25 cellular contexts compared by ENCODE assay signal in the genomic region with DNA sequence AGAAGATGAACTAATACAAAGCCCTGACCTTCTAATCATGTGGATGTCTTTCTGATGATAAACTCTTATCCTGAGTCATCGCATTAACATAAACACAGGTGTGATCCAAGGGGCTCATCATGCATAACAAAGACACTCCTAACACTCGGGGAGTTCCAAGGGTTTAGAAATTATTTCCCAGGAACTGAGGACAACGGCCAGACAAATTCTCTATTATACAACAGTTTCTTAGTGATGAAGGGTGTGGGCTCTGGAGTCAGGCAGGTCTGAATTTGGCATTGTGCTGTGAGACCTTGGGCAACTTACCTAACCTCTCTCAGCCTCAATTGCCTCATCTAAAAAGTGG. TPM values are rescaled to one million over a fixed set of nuclear protein-coding genes. Genes with fewer than 3 reads are reported as not detected.
DNase-seq lines count a peak whose midpoint lies in the region; ATAC-seq, FAIRE-seq and TF ChIP-seq lines count a peak whose summit lies in the region.
"Had no signal": no experiment of that assay in that cellular context is flagged by ENCODE, and none has a peak within 500 bp of the region (broad histone marks: within the 10 kb centered on the region; RNA-seq: fewer than 3 reads in every experiment).

No MANE protein-coding gene starts in this region.

- no peak for FAIRE-seq in H1 (lab: Jason Lieb, UNC)
- FAIRE-seq: A204.1, TTC549 had no signal

- H3K36me3 Mint-ChIP-seq in activated T-cell treated with anti-CD3 and anti-CD28 coated beads, Interleukin-2, amount 50 U/mL, for 72 hours (ENCODE audit: insufficient read depth in 2 of 2) = peaks cover 18 to 42% of the 10 kb centered on the region in 2 donors
- peaks cover 27% of the 10 kb centered on the region for H3K36me3 Mint-ChIP-seq in activated T-cell treated with anti-CD3 and anti-CD28 coated beads, Interleukin-2, amount 50 U/mL, for 4 hours (ENCODE audit: insufficient read depth)
- H3K36me3 Mint-ChIP-seq in activated CD4-positive, alpha-beta memory T cell treated with anti-CD3 and anti-CD28 coated beads for 36 hours = peaks cover 37% of the 10 kb centered on the region

- no peak overlapping the region for H2BK15ac ChIP-seq in H1 (ENCODE audit: low read length)
- peak overlapping the region; percentile 57 for H2BK15ac ChIP-seq in mesenchymal stem cell (ENCODE audit: low read depth, poor library complexity, severe bottlenecking)
- H2BK15ac ChIP-seq in neuronal stem cell (ENCODE audit: low read length) = no peak overlapping the region

- no peak for TF ChIP-seq RAD21 in H1 (IDR thresholded peaks at IDR 0.05 in 1 of 2, conservative IDR thresholded peaks at IDR 0.05 in 1 of 2; ENCODE audit: low read depth in 2 of 2, low read length in 2 of 2)

- H3K27me3 ChIP-seq in H1 (replicated peaks in 1 of 4; ENCODE audit: control insufficient read depth in 3 of 4, extremely low read depth in 1 of 4, insufficient read depth in 3 of 4, low read length in 3 of 4) (no peaks in the 10 kb centered on the region; a peak in 2 of 7 replicates), mesenchymal stem cell (ENCODE audit: control insufficient read depth in 1 of 2, insufficient read depth in 1 of 2, low read length in 2 of 2) (no peaks in the 10 kb centered on the region), neuronal stem cell (ENCODE audit: control insufficient read depth in 3 of 3, insufficient read depth in 3 of 3, low read depth in 1 of 3, low read length in 3 of 3) (no peaks in the 10 kb centered on the region), esophagus muscularis mucosa (no peaks in the 10 kb centered on the region)
- H3K27me3 ChIP-seq: spleen had no signal

- no peaks in the 10 kb centered on the region for H3K23me2 ChIP-seq in H1 (ENCODE audit: low read depth, low read length)

- no peak overlapping the region for H3K14ac ChIP-seq in H1 (ENCODE audit: insufficient read length)
- no peak overlapping the region for H3K14ac ChIP-seq in mesenchymal stem cell (ENCODE audit: low read length in 2 of 2)
- H3K14ac ChIP-seq in neuronal stem cell (ENCODE audit: low read length) = no peak overlapping the region

- POLR2A ChIA-PET in H1 (lab: Charles Lee; ENCODE audit: partially characterized antibody) = no interaction called here
- POLR2A ChIA-PET in activated CD4-positive, alpha-beta memory T cell treated with anti-CD3 and anti-CD28 coated beads for 36 hours (lab: Charles Lee) = interaction anchor here (1.1 kb wide), 1 partner anchor 18 kb away, joined by 4 read pairs; a partner anchor contains a TSS

- H3K56ac ChIP-seq in H1 (replicated peaks; ENCODE audit: insufficient read length, low read depth, low read length) = no peak overlapping the region

- intact Hi-C loops in esophagus muscularis mucosa (cut with DNase I) = no loop called here
- intact Hi-C loops in activated CD4-positive, alpha-beta memory T cell treated with anti-CD3 and anti-CD28 coated beads for 36 hours (cut with micrococcal nuclease) = no loop called here

- H3K23ac ChIP-seq in H1 (ENCODE audit: insufficient read length) (no peak overlapping the region), mesenchymal stem cell (ENCODE audit: low read length in 2 of 2) (no peak overlapping the region), neuronal stem cell (ENCODE audit: low read depth, low read length, poor library complexity) (no peak overlapping the region)

- no peak overlapping the region for H3K4me3 Mint-ChIP-seq in activated T-cell treated with anti-CD3 and anti-CD28 coated beads, Interleukin-2, amount 50 U/mL, for 72 hours
- no peak overlapping the region for H3K4me3 Mint-ChIP-seq in activated T-cell treated with anti-CD3 and anti-CD28 coated beads, Interleukin-2, amount 50 U/mL, for 4 hours
- H3K4me3 Mint-ChIP-seq in activated CD4-positive, alpha-beta memory T cell treated with anti-CD3 and anti-CD28 coated beads for 36 hours = no peak overlapping the region
- H3K4me3 Mint-ChIP-seq: brain; stimulated activated effector memory CD8-positive, alpha-beta T cell treated with anti-CD3 and anti-CD28 coated beads, Interleukin-12 subunit alpha, Interleukin-12 subunit beta, amount 100 ng/mL, for 72 hours had no signal

- TF ChIP-seq EP300 in H1 (IDR thresholded peaks at IDR 0.05; ENCODE audit: borderline replicate concordance in 1 of 2, low read depth in 2 of 2, low read length in 2 of 2) (no peak), esophagus muscularis mucosa (IDR thresholded peaks at IDR 0.05) (no peak)

- peaks cover 69% of the 10 kb centered on the region for H3K4me1 Mint-ChIP-seq in activated T-cell treated with anti-CD3 and anti-CD28 coated beads, Interleukin-2, amount 50 U/mL, for 72 hours (ENCODE audit: low read depth)
- H3K4me1 Mint-ChIP-seq in activated T-cell treated with anti-CD3 and anti-CD28 coated beads, Interleukin-2, amount 50 U/mL, for 4 hours (ENCODE audit: low read depth) = peaks cover 60% of the 10 kb centered on the region
- peaks cover 64% of the 10 kb centered on the region for H3K4me1 Mint-ChIP-seq in activated CD4-positive, alpha-beta memory T cell treated with anti-CD3 and anti-CD28 coated beads for 36 hours (ENCODE audit: low read depth)

- 92% methylated on average over 3 of the region's 3 CpGs; no CpG with 5 or more reads in 1 of the 2 experiments for WGBS in H1 (ENCODE audit: extremely low coverage in 1 of 2, insufficient coverage in 1 of 2, insufficient read length in 1 of 2, insufficient replicate concordance in 2 of 2, low coverage in 1 of 2, low lambda C conversion rate in 2 of 2, missing lambda C conversion rate in 1 of 2), 2 experiments
- 78% methylated on average over 1 of the region's 3 CpGs for WGBS in mesenchymal stem cell
- no CpG with 5 or more reads among the region's 3 CpGs for WGBS in neuronal stem cell (ENCODE audit: extremely low coverage in 2 of 2, insufficient read length in 2 of 2, insufficient replicate concordance in 1 of 2), 2 donors
- 78% methylated on average over 3 of the region's 3 CpGs for WGBS in esophagus muscularis mucosa

- H3K9me3 ChIP-seq in H1 (ENCODE audit: insufficient read depth in 2 of 2, low read depth in 1 of 2, low read length in 1 of 2) = peaks cover 16 to 21% of the 10 kb centered on the region in 2 experiments
- H3K9me3 ChIP-seq in mesenchymal stem cell (ENCODE audit: control insufficient read depth, low read length) = peaks cover 9% of the 10 kb centered on the region
- H3K9me3 ChIP-seq in neuronal stem cell (replicated peaks in 1 of 2; ENCODE audit: control insufficient read depth in 2 of 2, insufficient read depth in 1 of 2, low read depth in 1 of 2, low read length in 2 of 2) = peaks cover 0 to 1% of the 10 kb centered on the region in 2 donors
- peaks cover 0 to 6% (median 0%) of the 10 kb centered on the region in 4 donors for H3K9me3 ChIP-seq in esophagus muscularis mucosa
- H3K9me3 ChIP-seq: Caco-2 had no signal

- H3K79me2 ChIP-seq in H1 (ENCODE audit: control insufficient read depth in 1 of 2, insufficient read depth in 2 of 2, low read length in 2 of 2) = no peaks in the 10 kb centered on the region

- no peaks in the 10 kb centered on the region for H3K79me1 ChIP-seq in H1 (ENCODE audit: low read depth, low read length)
- H3K79me1 ChIP-seq in mesenchymal stem cell (replicated peaks; ENCODE audit: low read length, poor library complexity, severe bottlenecking) = peaks cover 19% of the 10 kb centered on the region
- H3K79me1 ChIP-seq in neuronal stem cell (ENCODE audit: low read depth, low read length) = no peaks in the 10 kb centered on the region

- no peak for ATAC-seq in activated T-cell treated with anti-CD3 and anti-CD28 coated beads, Interleukin-2, amount 50 U/mL, for 72 hours (replicated peaks in 1 of 2)
- ATAC-seq in activated T-cell treated with anti-CD3 and anti-CD28 coated beads, Interleukin-2, amount 50 U/mL, for 4 hours = no peak

- H2AK5ac ChIP-seq in H1 (ENCODE audit: low read depth, low read length) (no peak overlapping the region), mesenchymal stem cell (ENCODE audit: low read length, severe bottlenecking) (peak overlapping the region; percentile 63), neuronal stem cell (ENCODE audit: low read depth, low read length) (no peak overlapping the region)

- H4K8ac ChIP-seq in H1 (ENCODE audit: extremely low read depth, insufficient read depth, low read length) (no peak overlapping the region), mesenchymal stem cell (ENCODE audit: low read length) (peak overlapping the region; percentile 36), neuronal stem cell (ENCODE audit: low read depth, low read length) (no peak overlapping the region)

- H2BK12ac ChIP-seq in H1 (ENCODE audit: low read depth, low read length) (no peak overlapping the region), mesenchymal stem cell (ENCODE audit: low read length in 2 of 2) (peak overlapping the region in 1 of 2 experiments; percentile 21), neuronal stem cell (ENCODE audit: low read length) (no peak overlapping the region)

- H3K27ac ChIP-seq in H1 (ENCODE audit: low read depth, low read length) = no peak overlapping the region
- no peak overlapping the region for H3K27ac ChIP-seq in mesenchymal stem cell (ENCODE audit: low read length, poor library complexity, severe bottlenecking)
- peak overlapping the region; percentile 6 for H3K27ac ChIP-seq in temporal lobe (ENCODE audit: low read depth, low read length)
- H3K27ac ChIP-seq in neuronal stem cell (replicated peaks; ENCODE audit: low read length) = no peak overlapping the region
- H3K27ac ChIP-seq in esophagus muscularis mucosa (replicated peaks in 1 of 4) = peak overlapping the region in 2 of 4 donors; percentile 9 to 67
- H3K27ac ChIP-seq: PC-9 had no signal

- H3K18ac ChIP-seq in H1 (ENCODE audit: extremely low read depth, low read length) (no peak overlapping the region), mesenchymal stem cell (ENCODE audit: low read depth in 1 of 2, low read length in 2 of 2) (no peak overlapping the region), neuronal stem cell (ENCODE audit: low read length) (no peak overlapping the region)

- H3K4ac ChIP-seq in H1 (replicated peaks; ENCODE audit: insufficient read length, low read depth, low read length) = no peak overlapping the region
- no peak overlapping the region for H3K4ac ChIP-seq in mesenchymal stem cell (ENCODE audit: low read depth in 1 of 2, low read length in 2 of 2)
- H3K4ac ChIP-seq in neuronal stem cell (ENCODE audit: low read length) = no peak overlapping the region

- H4K91ac ChIP-seq in H1 (replicated peaks; ENCODE audit: insufficient read length, low read length) (no peak overlapping the region), mesenchymal stem cell (ENCODE audit: low read length) (no peak overlapping the region), neuronal stem cell (ENCODE audit: low read depth, low read length, poor library complexity) (no peak overlapping the region)

- TF ChIP-seq CTCF in H1 (IDR thresholded peaks at IDR 0.05; ENCODE audit: control extremely low read depth in 1 of 3, insufficient read depth in 1 of 3, low read depth in 1 of 3, low read length in 3 of 3) (no peak), esophagus muscularis mucosa (IDR thresholded peaks at IDR 0.05) (no peak)

- no peaks in the 10 kb centered on the region for H3K27me3 Mint-ChIP-seq in activated T-cell treated with anti-CD3 and anti-CD28 coated beads, Interleukin-2, amount 50 U/mL, for 72 hours (ENCODE audit: low read depth)
- no peaks in the 10 kb centered on the region for H3K27me3 Mint-ChIP-seq in activated T-cell treated with anti-CD3 and anti-CD28 coated beads, Interleukin-2, amount 50 U/mL, for 4 hours (ENCODE audit: low read depth)
- no peaks in the 10 kb centered on the region for H3K27me3 Mint-ChIP-seq in activated CD4-positive, alpha-beta memory T cell treated with anti-CD3 and anti-CD28 coated beads for 36 hours
- H3K27me3 Mint-ChIP-seq: brain had no signal

- H3K36me3 ChIP-seq in H1 (ENCODE audit: control insufficient read depth in 2 of 4, insufficient read depth in 4 of 4, low read length in 3 of 4) = peaks cover 0 to 8% (median 0%) of the 10 kb centered on the region in 4 experiments; a peak in 2 of 8 replicates
- no peaks in the 10 kb centered on the region for H3K36me3 ChIP-seq in mesenchymal stem cell (ENCODE audit: control insufficient read depth in 1 of 2, insufficient read depth in 2 of 2, low read depth in 1 of 2, low read length in 2 of 2)
- no peaks in the 10 kb centered on the region for H3K36me3 ChIP-seq in neuronal stem cell (replicated peaks in 1 of 2; ENCODE audit: control insufficient read depth in 2 of 2, insufficient read depth in 2 of 2, low read length in 2 of 2)
- no peaks in the 10 kb centered on the region for H3K36me3 ChIP-seq in esophagus muscularis mucosa

- H2BK20ac ChIP-seq in H1 (ENCODE audit: low read length) = no peak overlapping the region

- H2BK120ac ChIP-seq in H1 (replicated peaks; ENCODE audit: low read depth, low read length) (no peak overlapping the region), mesenchymal stem cell (ENCODE audit: low read depth, low read length) (no peak overlapping the region), neuronal stem cell (ENCODE audit: low read depth, low read length) (no peak overlapping the region)

- H2AFZ ChIP-seq in H1 (ENCODE audit: low read length) (no peak overlapping the region), mesenchymal stem cell (ENCODE audit: low read depth, low read length) (no peak overlapping the region), neuronal stem cell (ENCODE audit: low read length) (no peak overlapping the region)
- H2AFZ ChIP-seq: PC-9 had no signal

- no peak for DNase-seq in activated T-cell treated with anti-CD3 and anti-CD28 coated beads, Interleukin-2, amount 50 U/mL, for 72 hours
- DNase-seq in activated T-cell treated with anti-CD3 and anti-CD28 coated beads, Interleukin-2, amount 50 U/mL, for 4 hours = no peak
- no peak for DNase-seq in H1 (ENCODE audit: low read depth in 1 of 2, low spot score in 2 of 2)
- no peak for DNase-seq in mesenchymal stem cell
- DNase-seq in neuronal stem cell (ENCODE audit: low spot score) = no peak
- no peak for DNase-seq in esophagus muscularis mucosa (ENCODE audit: extremely low spot score)
- no peak for DNase-seq in activated CD4-positive, alpha-beta memory T cell treated with anti-CD3 and anti-CD28 coated beads for 36 hours
- DNase-seq: activated CD4-positive, CD25-positive, alpha-beta regulatory T cell treated with anti-CD3 and anti-CD28 coated beads, Interleukin-2, amount 50 U/mL, for 72 hours; activated gamma-delta T cell treated with Interleukin-2 at 50 U/mL for 16 hours; Caco-2; effector memory CD4-positive, alpha-beta T cell; KG1; MV-4-11; NCI-H510A; nucleus accumbens; PC-9; retina; SHP77; spleen; stimulated activated CD4-positive, alpha-beta T cell treated with anti-CD3 and anti-CD28 coated beads, Interleukin-2, amount 100 ng/mL, for 48 hours had no signal

- peaks cover 4% of the 10 kb centered on the region in 2 donors for H3K9me3 Mint-ChIP-seq in activated T-cell treated with anti-CD3 and anti-CD28 coated beads, Interleukin-2, amount 50 U/mL, for 72 hours
- H3K9me3 Mint-ChIP-seq in activated T-cell treated with anti-CD3 and anti-CD28 coated beads, Interleukin-2, amount 50 U/mL, for 4 hours = peaks cover 5% of the 10 kb centered on the region
- H3K9me3 Mint-ChIP-seq in activated CD4-positive, alpha-beta memory T cell treated with anti-CD3 and anti-CD28 coated beads for 36 hours = peaks cover 21% of the 10 kb centered on the region
- H3K9me3 Mint-ChIP-seq: stimulated activated effector memory CD8-positive, alpha-beta T cell treated with anti-CD3 and anti-CD28 coated beads, Interleukin-12 subunit alpha, Interleukin-12 subunit beta, amount 100 ng/mL, for 72 hours had no signal

- CTCF ChIA-PET in H1 (lab: Charles Lee; ENCODE audit: partially characterized antibody) = interaction anchor here (1.2 kb wide), 1 partner anchor 20 kb away, joined by 3 read pairs; no protein-coding TSS in a partner anchor
- CTCF ChIA-PET in activated CD4-positive, alpha-beta memory T cell treated with anti-CD3 and anti-CD28 coated beads for 36 hours (lab: Charles Lee) = no interaction called here

- H2BK5ac ChIP-seq in H1 (ENCODE audit: low read depth, low read length) (no peak overlapping the region), mesenchymal stem cell (ENCODE audit: low read depth, low read length, poor library complexity, severe bottlenecking) (no peak overlapping the region), neuronal stem cell (ENCODE audit: low read length) (no peak overlapping the region)

- TF ChIP-seq POLR2A in H1 (IDR thresholded peaks at IDR 0.05; ENCODE audit: control extremely low read depth in 1 of 2, low read depth in 2 of 2, low read length in 2 of 2) = no peak
- no peak for TF ChIP-seq POLR2A in esophagus muscularis mucosa (IDR thresholded peaks at IDR 0.05; ENCODE audit: low read depth)

- no peak overlapping the region for H3K9ac ChIP-seq in H1 (replicated peaks in 1 of 4; ENCODE audit: extremely low read depth in 1 of 4, low read depth in 3 of 4, low read length in 3 of 4)
- H3K9ac ChIP-seq in mesenchymal stem cell (ENCODE audit: low read length) = no peak overlapping the region
- no peak overlapping the region for H3K9ac ChIP-seq in neuronal stem cell (ENCODE audit: low read depth, low read length, poor library complexity)

- H4K20me1 ChIP-seq in H1 (replicated peaks in 1 of 2; ENCODE audit: control insufficient read depth in 1 of 2, insufficient read depth in 2 of 2, low read length in 2 of 2) = no peaks in the 10 kb centered on the region

- H3K27ac Mint-ChIP-seq in activated T-cell treated with anti-CD3 and anti-CD28 coated beads, Interleukin-2, amount 50 U/mL, for 72 hours = peak overlapping the region; percentile 32
- no peak overlapping the region for H3K27ac Mint-ChIP-seq in activated CD4-positive, alpha-beta memory T cell treated with anti-CD3 and anti-CD28 coated beads for 36 hours
- H3K27ac Mint-ChIP-seq: stimulated activated effector memory CD8-positive, alpha-beta T cell treated with anti-CD3 and anti-CD28 coated beads, Interleukin-12 subunit alpha, Interleukin-12 subunit beta, amount 100 ng/mL, for 72 hours had no signal

- H3K4me2 ChIP-seq in H1 (ENCODE audit: insufficient read depth in 1 of 2, low read depth in 2 of 2, low read length in 2 of 2) = no peak overlapping the region
- H3K4me2 ChIP-seq in mesenchymal stem cell (ENCODE audit: low read length, poor library complexity, severe bottlenecking) = no peak overlapping the region
- H3K4me2 ChIP-seq in neuronal stem cell (ENCODE audit: insufficient read depth, low read length, poor library complexity, severe bottlenecking) = no peak overlapping the region
- H3K4me2 ChIP-seq: PC-9 had no signal

- peaks cover 0 to 4% (median 0%) of the 10 kb centered on the region in 4 experiments; a peak in 1 of 7 replicates for H3K4me1 ChIP-seq in H1 (replicated peaks in 1 of 4; ENCODE audit: control insufficient read depth in 3 of 4, insufficient read depth in 4 of 4, low read length in 3 of 4)
- peaks cover 11% of the 10 kb centered on the region for H3K4me1 ChIP-seq in mesenchymal stem cell (ENCODE audit: control insufficient read depth, insufficient read depth, low read depth, low read length)
- H3K4me1 ChIP-seq in neuronal stem cell (ENCODE audit: control insufficient read depth in 2 of 2, insufficient read depth in 1 of 2, low read depth in 1 of 2, low read length in 2 of 2) = no peaks in the 10 kb centered on the region
- H3K4me1 ChIP-seq in esophagus muscularis mucosa = peaks cover 39 to 82% (median 70%) of the 10 kb centered on the region in 4 donors

- H4K5ac ChIP-seq in H1 (ENCODE audit: insufficient read length, low read depth, low read length) = no peak overlapping the region

- H3K4me3 ChIP-seq in H1 (ENCODE audit: extremely low read depth in 1 of 4, insufficient read depth in 2 of 4, low read depth in 3 of 4, low read length in 4 of 4) (no peak overlapping the region), mesenchymal stem cell (ENCODE audit: insufficient read depth in 1 of 2, low read depth in 1 of 2, low read length in 2 of 2) (no peak overlapping the region), neuronal stem cell (ENCODE audit: low read length in 2 of 2) (no peak overlapping the region), esophagus muscularis mucosa (no peak overlapping the region)
- H3K4me3 ChIP-seq: PC-9, spleen had no signal

RNA-seq across cellular contexts. Expression of a gene that starts 18.0 kb away (rescaled TPM):
- total RNA-seq in activated T-cell treated with anti-CD3 and anti-CD28 coated beads, Interleukin-2, amount 50 U/mL, for 72 hours = 10 to 100 TPM; 14.3 TPM
- total RNA-seq in activated T-cell treated with anti-CD3 and anti-CD28 coated beads, Interleukin-2, amount 50 U/mL, for 4 hours = 10 to 100 TPM in 2 of 3 donors, 1 to 10 TPM in 1; 9.4 to 17.1 (median 12.4) TPM
- total RNA-seq in H1 (2021; fragmentation: NEBNext Ultra II Directional; extraction: Animal tissue kit (Norgen Biotek cat#: 25700)) = 1.2 and 1.5 TPM in 2 replicates
- 1.2 and 1.6 TPM in 2 replicates for polyA plus RNA-seq in H1 (2011; rRNA removed)
- 1.6 TPM for polyA plus RNA-seq in H1 (2011; cell fraction: cytosol; rRNA removed)
- polyA plus RNA-seq in H1 (2011; cell fraction: nucleus; rRNA removed) = 2.2 TPM
- polyA plus RNA-seq in H1 (2012, experiment 1 of 2) = 0.59 to 1.1 TPM (median 0.71 TPM) in 4 replicates
- 0.25 TPM for polyA plus RNA-seq in H1 (2012, experiment 2 of 2)
- 0.75 TPM for polyA plus RNA-seq in H1 (2013, experiment 1 of 2)
- polyA plus RNA-seq in H1 (2013, experiment 2 of 2) = 0.92 TPM
- polyA minus RNA-seq in H1 (2011; rRNA and poly(A)+ RNA removed) = 2.4 and 3.1 TPM in 2 replicates
- polyA minus RNA-seq in H1 (2011; cell fraction: cytosol; rRNA and poly(A)+ RNA removed) = 1.5 TPM
- 4.6 TPM for polyA minus RNA-seq in H1 (2011; cell fraction: nucleus; rRNA and poly(A)+ RNA removed)
- 46.8 TPM for polyA plus RNA-seq in mesenchymal stem cell (2013, experiment 1 of 2)
- 45.6 TPM for polyA plus RNA-seq in mesenchymal stem cell (2013, experiment 2 of 2)
- total RNA-seq in temporal lobe = 5.2 TPM
- polyA plus RNA-seq in neuronal stem cell (2013, experiment 1 of 2) = 1.8 TPM
- 1.5 TPM for polyA plus RNA-seq in neuronal stem cell (2013, experiment 2 of 2)
- total RNA-seq in esophagus muscularis mucosa = 10 to 100 TPM in 2 of 4 donors, 1 to 10 TPM in 2; 5.5 to 13.1 (median 8.6) TPM
- total RNA-seq in activated CD4-positive, alpha-beta memory T cell treated with anti-CD3 and anti-CD28 coated beads for 36 hours = 1 to 10 TPM; 8.8 to 8.9 TPM
